ENCODE assay signal across 8 cellular contexts in genomic region chr6:56851104-56851503, GRCh38.
A peak's percentile ranks its signal among the peaks of the same experiment; 100 is the strongest.
DNase-seq lines count a peak whose midpoint lies in the region; ATAC-seq and TF ChIP-seq lines count a peak whose summit lies in the region.

No MANE protein-coding gene starts in this region.

- POLR2A ChIA-PET in AG04449 (lab: Yijun Ruan, JAX) = interaction anchor here (0.6 to 1.0 kb wide), 3 partner anchors 9 to 158 kb away, joined by 3 to 5 read pairs (median 3); no protein-coding TSS in a partner anchor

- CTCF ChIA-PET in AG04449 (lab: Yijun Ruan, JAX) = interaction anchor here (0.5 to 7.3 kb wide), 41 partner anchors 10 to 257 kb away, joined by 3 to 106 read pairs (median 4); partner anchors contain the start of gene DST

- H3K36me3 Mint-ChIP-seq in chondrocyte (ENCODE audit: low read depth) (peaks cover 4% of the 10 kb centered on the region), type B pancreatic cell (peaks cover 5% of the 10 kb centered on the region)

- peak overlapping the region; percentile 85 for H3K4me3 Mint-ChIP-seq in chondrocyte (ENCODE audit: unreplicated experiment)
- H3K4me3 Mint-ChIP-seq in type B pancreatic cell = peak overlapping the region; percentile 97

- H3K4me1 Mint-ChIP-seq in chondrocyte (ENCODE audit: low read depth) = peaks cover 39% of the 10 kb centered on the region
- H3K4me1 Mint-ChIP-seq in type B pancreatic cell (ENCODE audit: unreplicated experiment) = peaks cover 35% of the 10 kb centered on the region

- H3K9me3 Mint-ChIP-seq in chondrocyte (ENCODE audit: low read depth) (no peaks in the 10 kb centered on the region), type B pancreatic cell (no peaks in the 10 kb centered on the region)

- TF ChIP-seq CTCF in AG04449 (IDR thresholded peaks at IDR 0.05; ENCODE audit: insufficient read depth, low read length, missing control alignments) = no peak
- TF ChIP-seq CTCF in HFF-Myc (IDR thresholded peaks at IDR 0.05; ENCODE audit: low read depth, low read length, missing control alignments) = no peak
- no peak for TF ChIP-seq CTCF in chondrocyte (IDR thresholded peaks at IDR 0.05)
- TF ChIP-seq CTCF in type B pancreatic cell (conservative IDR thresholded peaks at IDR 0.05) = no peak

- H3K4me3 ChIP-seq in AG04449 (ENCODE audit: low read depth, low read length) (peak overlapping the region; percentile 74), HFF-Myc (replicated peaks; ENCODE audit: low read depth, low read length) (peak overlapping the region; percentile 67)

- no peak for ATAC-seq in GM18517 (IDR thresholded peaks at IDR 0.05; ENCODE audit: unreplicated experiment)

- H3K27me3 Mint-ChIP-seq in chondrocyte (ENCODE audit: low read depth) (no peaks in the 10 kb centered on the region), type B pancreatic cell (no peaks in the 10 kb centered on the region)

- DNase-seq in AG04449 (ENCODE audit: low read depth, low spot score) (no peak), HFF-Myc (ENCODE audit: extremely low read depth, low read depth) (no peak), chondrocyte (ENCODE audit: low spot score) (no peak), lung microvascular endothelial cell (ENCODE audit: low read depth in 2 of 2) (peak; percentile 42 to 58), type B pancreatic cell (ENCODE audit: extremely low spot score, unreplicated experiment) (no peak), epidermal melanocyte (ENCODE audit: insufficient read length, low spot score) (no peak), glomerular visceral epithelial cell (ENCODE audit: extremely low spot score) (no peak)

- H3K27ac Mint-ChIP-seq in chondrocyte (ENCODE audit: unreplicated experiment) = peak overlapping the region; percentile 90
- H3K27ac Mint-ChIP-seq in type B pancreatic cell = peak overlapping the region; percentile 84

Comparison
In these comparisons a context has a peak if more than half of its experiments do, and no peak if none do; other contexts are left out.
1. DNase-seq: peak in lung microvascular endothelial cell (2 of 2); none in AG04449 (single experiment), HFF-Myc (single experiment), chondrocyte (single experiment), type B pancreatic cell (single experiment), epidermal melanocyte (single experiment) and glomerular visceral epithelial cell (single experiment).